7 cellular contexts compared by ENCODE assay signal in genomic region chr15:70492240-70493177, GRCh38.
DNase-seq lines count a peak whose midpoint lies in the region; ATAC-seq lines count a peak whose summit lies in the region.

No MANE protein-coding gene starts in this region.

- intact Hi-C loops in activated T-helper 1 cell treated with anti-CD3 and anti-CD28 coated beads, Interleukin-12 subunit alpha, Interleukin-12 subunit beta, Interleukin-2, Interleukin-4 antibody, amounts not matched to agents 30 ng/mL and 10 ng/mL and 1 ng/mL, durations not matched to agents 14 hours and 24 hours and 36 hours (cut with micrococcal nuclease) = loop anchor here (1.0 to 5.0 kb wide), 12 partner anchors 12 to 778 kb away; no protein-coding TSS in a partner anchor
- intact Hi-C loops in Right ventricle myocardium superior (cut with DNase I) = no loop called here

- H3K36me3 Mint-ChIP-seq in activated T-helper 1 cell treated with anti-CD3 and anti-CD28 coated beads, Interleukin-12 subunit alpha, Interleukin-12 subunit beta, Interleukin-2, Interleukin-4 antibody, amounts not matched to agents 30 ng/mL and 10 ng/mL and 1 ng/mL, durations not matched to agents 14 hours and 24 hours and 36 hours (ENCODE audit: low read depth) = peaks cover 2% of the 10 kb centered on the region

- ATAC-seq in GM18858 (IDR thresholded peaks at IDR 0.05; ENCODE audit: unreplicated experiment) = peak; percentile 39
- peak; percentile 35 for ATAC-seq in HG03060 (IDR thresholded peaks at IDR 0.05; ENCODE audit: low read depth, unreplicated experiment)
- peak; percentile 75 for ATAC-seq in Right ventricle myocardium superior (ENCODE audit: poor library complexity)

- H3K9me3 Mint-ChIP-seq in activated T-helper 1 cell treated with anti-CD3 and anti-CD28 coated beads, Interleukin-12 subunit alpha, Interleukin-12 subunit beta, Interleukin-2, Interleukin-4 antibody, amounts not matched to agents 30 ng/mL and 10 ng/mL and 1 ng/mL, durations not matched to agents 14 hours and 24 hours and 36 hours = no peaks in the 10 kb centered on the region

- peak overlapping the region; percentile 37 for H3K4me3 Mint-ChIP-seq in activated T-helper 1 cell treated with anti-CD3 and anti-CD28 coated beads, Interleukin-12 subunit alpha, Interleukin-12 subunit beta, Interleukin-2, Interleukin-4 antibody, amounts not matched to agents 30 ng/mL and 10 ng/mL and 1 ng/mL, durations not matched to agents 14 hours and 24 hours and 36 hours

- DNase-seq in RPMI7951 (ENCODE audit: low read depth) = peak; percentile 100
- DNase-seq in activated T-helper 1 cell treated with anti-CD3 and anti-CD28 coated beads, Interleukin-12 subunit alpha, Interleukin-12 subunit beta, Interleukin-2, Interleukin-4 antibody, amounts not matched to agents 30 ng/mL and 10 ng/mL and 1 ng/mL, durations not matched to agents 14 hours and 24 hours and 36 hours (ENCODE audit: low spot score) = peak; percentile 84
- peak; percentile 79 for DNase-seq in Right ventricle myocardium superior
- DNase-seq in stimulated activated CD4-positive, alpha-beta T cell treated with anti-CD3 and anti-CD28 coated beads, Interleukin-1b, Interleukin-23, amount 100 ng/mL, for 24 hours (ENCODE audit: low read depth in 4 of 4, low spot score in 1 of 4) = peak in 3 of 4 experiments; percentile 52 to 83 (median 53)
- DNase-seq in D341Med (ENCODE audit: low spot score) = no peak

- H3K27me3 Mint-ChIP-seq in activated T-helper 1 cell treated with anti-CD3 and anti-CD28 coated beads, Interleukin-12 subunit alpha, Interleukin-12 subunit beta, Interleukin-2, Interleukin-4 antibody, amounts not matched to agents 30 ng/mL and 10 ng/mL and 1 ng/mL, durations not matched to agents 14 hours and 24 hours and 36 hours (ENCODE audit: insufficient read depth) = peaks cover 29% of the 10 kb centered on the region

- H3K4me1 Mint-ChIP-seq in activated T-helper 1 cell treated with anti-CD3 and anti-CD28 coated beads, Interleukin-12 subunit alpha, Interleukin-12 subunit beta, Interleukin-2, Interleukin-4 antibody, amounts not matched to agents 30 ng/mL and 10 ng/mL and 1 ng/mL, durations not matched to agents 14 hours and 24 hours and 36 hours (ENCODE audit: low read depth) = peaks cover 99% of the 10 kb centered on the region

- peak overlapping the region; percentile 92 for H3K27ac Mint-ChIP-seq in activated T-helper 1 cell treated with anti-CD3 and anti-CD28 coated beads, Interleukin-12 subunit alpha, Interleukin-12 subunit beta, Interleukin-2, Interleukin-4 antibody, amounts not matched to agents 30 ng/mL and 10 ng/mL and 1 ng/mL, durations not matched to agents 14 hours and 24 hours and 36 hours
